Comparison of ENCODE assay signal across 8 cellular contexts in the genomic region with DNA sequence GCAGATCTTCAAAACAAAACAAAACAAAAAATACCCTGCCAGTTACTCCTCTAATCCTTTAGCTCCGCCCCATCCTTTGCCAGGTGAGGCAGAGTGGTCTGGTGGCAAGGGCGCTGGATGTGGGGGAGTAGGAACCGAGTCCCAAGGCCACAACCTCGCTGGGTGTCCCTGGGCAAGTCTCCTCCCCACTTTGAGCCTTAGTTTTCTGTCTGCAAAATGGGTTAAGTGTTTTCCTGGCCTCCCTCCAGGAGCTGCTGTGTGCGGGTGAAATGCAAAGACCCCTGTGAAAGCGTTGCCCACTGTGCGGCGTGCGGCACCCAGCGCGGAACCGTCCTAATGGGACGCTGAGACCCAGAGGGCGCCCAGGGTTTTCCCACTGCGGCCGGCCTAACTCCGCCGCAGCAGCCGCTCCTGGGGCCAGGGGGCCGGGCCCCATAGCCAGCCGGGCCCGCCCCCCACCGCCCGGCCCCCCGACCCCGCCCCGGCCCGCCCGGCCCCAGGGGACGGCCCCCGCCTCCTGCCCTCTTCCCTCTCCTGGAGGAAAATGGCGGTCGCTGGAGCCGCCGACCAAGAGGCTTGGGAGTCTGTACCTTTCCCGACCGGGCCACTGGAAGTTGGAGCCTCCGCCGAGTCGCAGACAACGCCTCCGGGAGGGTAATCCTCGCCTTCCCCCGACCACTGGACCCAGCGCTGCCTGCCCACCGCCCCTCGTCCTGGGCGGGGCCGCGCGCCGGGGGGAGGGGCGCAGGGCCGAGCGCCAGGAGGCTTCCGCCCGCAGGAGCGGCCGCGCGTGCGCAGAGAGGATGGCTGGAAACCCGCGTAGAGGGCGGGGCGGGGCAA. TPM values are rescaled to one million over a fixed set of nuclear protein-coding genes. Genes with fewer than 3 reads are reported as not detected.
DNase-seq lines count a peak whose midpoint lies in the region; ATAC-seq and TF ChIP-seq lines count a peak whose summit lies in the region.

Gene ERMAP (plus strand): TSS at position 523 of the 840 bp plus-strand sequence. CDS start 13,327 bp downstream, outside the sequence.
A gene with protein sequence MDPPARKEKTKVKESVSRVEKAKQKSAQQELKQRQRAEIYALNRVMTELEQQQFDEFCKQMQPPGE (minus strand): TSS at position 798 of the 840 bp plus-strand sequence. CDS start 853 bp downstream, outside the sequence.

- peak within 1 kb of the TSS; percentile 97 for H3K27ac Mint-ChIP-seq in progenitor cell of endocrine pancreas

- H3K4me3 Mint-ChIP-seq in progenitor cell of endocrine pancreas (ENCODE audit: low read depth): peak within 1 kb of the TSS; percentile 84

- 1 to 2% methylated on average over 54 to 66 of the region's 66 CpGs for WGBS in heart right ventricle, 2 donors
- 1 to 7% methylated on average over 9 to 51 of the region's 66 CpGs for WGBS in upper lobe of left lung, 2 donors

- H3K9ac ChIP-seq in adipocyte (ENCODE audit: low read length): peak within 1 kb of the TSS; percentile 95

- TF ChIP-seq POLR2A in upper lobe of left lung (IDR thresholded peaks at IDR 0.05): peak in 3 of 4 donors; percentile 8 to 70 (median 61)

- H3K27ac ChIP-seq in heart right ventricle: peak within 1 kb of the TSS; percentile 93 to 100 (median 99)
- peak within 1 kb of the TSS; percentile 97 to 98 (median 98) for H3K27ac ChIP-seq in upper lobe of left lung

- ATAC-seq in HG02678 (IDR thresholded peaks at IDR 0.05; ENCODE audit: unreplicated experiment) (peak; percentile 89), heart right ventricle (peak; percentile 97 to 99 (median 98)), upper lobe of left lung (ENCODE audit: low FRiP score in 2 of 2) (peak; percentile 98 to 100)

- intact Hi-C loops in heart right ventricle (cut with DNase I): loop anchor here in 2 of 10 donors (2.0 kb wide), 2 partner anchors 30 to 50 kb away; partner anchors contain the start of genes C1orf50 (in 2 of the 2), P3H1 (in 2 of the 2) and ZNF691 (in 1 of the 2)

- no peaks in the 10 kb centered on the region for H3K27me3 Mint-ChIP-seq in progenitor cell of endocrine pancreas

- peak in 1 of 4 donors; percentile 32 for TF ChIP-seq EP300 in upper lobe of left lung (IDR thresholded peaks at IDR 0.05)

- DNase-seq in GM12864 (ENCODE audit: low read depth) (peak; percentile 27), NCI-H1105 treated with DMSO at 0.1 percent for 48 hours (lab: John Stamatoyannopoulos, UW) (peak; percentile 89), SW 1271 (lab: John Stamatoyannopoulos, UW) (peak; percentile 33 to 83), adipocyte (ENCODE audit: low read depth) (peak; percentile 97), heart right ventricle (peak; percentile 92 to 97), progenitor cell of endocrine pancreas (ENCODE audit: low spot score, unreplicated experiment) (peak; percentile 95), upper lobe of left lung (peak; percentile 94 to 99)

- no peaks in the 10 kb centered on the region for H3K9me3 Mint-ChIP-seq in progenitor cell of endocrine pancreas (ENCODE audit: low read depth)

- H3K4me1 Mint-ChIP-seq in progenitor cell of endocrine pancreas (ENCODE audit: low read depth): peaks cover 9% of the 10 kb centered on the region

- H3K9me3 ChIP-seq in adipocyte (ENCODE audit: control insufficient read depth, low read length) (no peaks in the 10 kb centered on the region), heart right ventricle (no peaks in the 10 kb centered on the region), upper lobe of left lung (no peaks in the 10 kb centered on the region)

- peaks cover 11% of the 10 kb centered on the region for H3K36me3 Mint-ChIP-seq in progenitor cell of endocrine pancreas (ENCODE audit: insufficient read depth)

- H3K4me3 ChIP-seq in GM12864 (ENCODE audit: low read depth, low read length): peak within 1 kb of the TSS; percentile 58
- H3K4me3 ChIP-seq in adipocyte (ENCODE audit: low read length): peak within 1 kb of the TSS; percentile 94
- peak within 1 kb of the TSS; percentile 29 to 92 (median 74) for H3K4me3 ChIP-seq in heart right ventricle
- peak within 1 kb of the TSS; percentile 44 to 75 (median 66) for H3K4me3 ChIP-seq in upper lobe of left lung

- H3K36me3 ChIP-seq in adipocyte (ENCODE audit: control insufficient read depth, insufficient read depth, low read length, severe bottlenecking): peaks cover 4% of the 10 kb centered on the region
- peaks cover 0 to 15% (median 0%) of the 10 kb centered on the region in 9 donors for H3K36me3 ChIP-seq in heart right ventricle
- H3K36me3 ChIP-seq in upper lobe of left lung: no peaks in the 10 kb centered on the region

- TF ChIP-seq CTCF in GM12864 (IDR thresholded peaks at IDR 0.05; ENCODE audit: low read depth, low read length, missing control alignments) (no peak), heart right ventricle (IDR thresholded peaks at IDR 0.05) (peak in 1 of 9 donors; percentile 9), progenitor cell of endocrine pancreas (IDR thresholded peaks at IDR 0.05; ENCODE audit: unreplicated experiment) (no peak), upper lobe of left lung (IDR thresholded peaks at IDR 0.05) (no peak)

- H3K4me1 ChIP-seq in adipocyte (ENCODE audit: control insufficient read depth, insufficient read depth, low read length) (peaks cover 21% of the 10 kb centered on the region), heart right ventricle (peaks cover 0 to 27% (median 23%) of the 10 kb centered on the region in 9 donors), upper lobe of left lung (peaks cover 17 to 26% (median 20%) of the 10 kb centered on the region in 4 donors)

- H3K27me3 ChIP-seq in adipocyte (replicated peaks; ENCODE audit: control insufficient read depth, insufficient read depth, low read length) (no peaks in the 10 kb centered on the region), heart right ventricle (no peaks in the 10 kb centered on the region), upper lobe of left lung (no peaks in the 10 kb centered on the region)

RNA-seq across cellular contexts. Expression of gene ERMAP, which starts in this region (rescaled TPM):
- total RNA-seq in heart right ventricle (1 to 10 TPM; 2.2 to 6.1 (median 5.0) TPM), progenitor cell of endocrine pancreas (10.4 and 12.9 TPM in 2 replicates), upper lobe of left lung (10 to 100 TPM; 11.6 to 41.9 (median 14.9) TPM)
- polyA plus RNA-seq in heart right ventricle: 1 to 10 TPM; 1.4 to 4.0 TPM

RNA-seq across cellular contexts. Expression of the second gene that starts in this region (rescaled TPM):
- total RNA-seq in heart right ventricle: 10 to 100 TPM; 11.6 to 19.7 (median 13.8) TPM
- 10 to 100 TPM; 24.7 to 31.7 TPM for polyA plus RNA-seq in heart right ventricle
- 58.4 and 65.8 TPM in 2 replicates for total RNA-seq in progenitor cell of endocrine pancreas
- total RNA-seq in upper lobe of left lung: 10 to 100 TPM in 5 of 6 donors, 1 to 10 TPM in 1; 5.9 to 32.5 (median 15.4) TPM

Comparison
In these comparisons a context has a peak if more than half of its experiments do, and no peak if none do; other contexts are left out.
1. Peak in every context shown above with its lines: DNase-seq, ATAC-seq, H3K4me3 ChIP-seq and H3K27ac ChIP-seq.
2. DNase-seq: peak in every context shown above with its lines; median percentile 97 in adipocyte; 96 in upper lobe of left lung; 95 in progenitor cell of endocrine pancreas; 94 in heart right ventricle; 89 in NCI-H1105 treated with DMSO at 0.1 percent for 48 hours; 58 in SW 1271; 27 in GM12864.